ENCODE assay signal across 15 cellular contexts in genomic region chr10:125124907-125125306, GRCh38. TPM values are rescaled to one million over a fixed set of nuclear protein-coding genes. Genes with fewer than 3 reads are reported as not detected.
A peak's percentile ranks its signal among the peaks of the same experiment; 100 is the strongest.
DNase-seq lines count a peak whose midpoint lies in the region; ATAC-seq and TF ChIP-seq lines count a peak whose summit lies in the region.
"Had no signal": no experiment of that assay in that cellular context is flagged by ENCODE, and none has a peak within 500 bp of the region (broad histone marks: within the 10 kb centered on the region; RNA-seq: fewer than 3 reads in every experiment).

No MANE protein-coding gene starts in this region.

- in situ Hi-C loops in mammary epithelial cell (cut with MboI; ENCODE audit: low sequenced_read_pairs in 2 of 2): no loop called here

- no peak overlapping the region for H3K4me3 ChIP-seq in HCT116 (replicated peaks in 1 of 2; ENCODE audit: low read depth in 1 of 2, low read length in 2 of 2)
- H3K4me3 ChIP-seq in mammary epithelial cell (replicated peaks in 1 of 3; ENCODE audit: insufficient read depth in 1 of 3, low read depth in 2 of 3, low read length in 3 of 3): no peak overlapping the region
- peak overlapping the region; percentile 61 for H3K4me3 ChIP-seq in psoas muscle
- no peak overlapping the region for H3K4me3 ChIP-seq in CD8-positive, alpha-beta T cell (ENCODE audit: low read depth, low read length)

- H3K27ac Mint-ChIP-seq in CD8-positive, alpha-beta T cell: no peak overlapping the region
- H3K27ac Mint-ChIP-seq: activated CD8-positive, alpha-beta T cell treated with anti-CD3 and anti-CD28 coated beads, Interleukin-2, amount 10 ng/mL, durations not matched to agents 7 days and 5 days; activated T-helper 2 cell treated with anti-CD3 and anti-CD28 coated beads, Interferon-gamma antibody, Interleukin-2, Interleukin-4, amounts not matched to agents 10 μg/mL and 5 μg/mL and 100 μg/mL, durations not matched to agents 14 hours and 24 hours and 36 hours; naive thymus-derived CD4-positive, alpha-beta T cell had no signal

- H3K4me1 ChIP-seq in HCT116 (ENCODE audit: control insufficient read depth in 1 of 2, insufficient read depth in 2 of 2, low read length in 2 of 2): peaks cover 62 to 91% of the 10 kb centered on the region in 2 experiments
- peaks cover 82% of the 10 kb centered on the region for H3K4me1 ChIP-seq in mammary epithelial cell (ENCODE audit: insufficient read depth, low read length)
- peaks cover 95% of the 10 kb centered on the region for H3K4me1 ChIP-seq in psoas muscle
- no peaks in the 10 kb centered on the region for H3K4me1 ChIP-seq in CD8-positive, alpha-beta T cell (ENCODE audit: insufficient read depth, low read length)

- no peaks in the 10 kb centered on the region for H3K9me3 ChIP-seq in HCT116 (ENCODE audit: control insufficient read depth in 1 of 2, insufficient read depth in 1 of 2, low read depth in 1 of 2, low read length in 2 of 2)
- no peaks in the 10 kb centered on the region for H3K9me3 ChIP-seq in mammary epithelial cell (replicated peaks; ENCODE audit: insufficient read depth, low read length)
- H3K9me3 ChIP-seq in psoas muscle: no peaks in the 10 kb centered on the region
- no peaks in the 10 kb centered on the region for H3K9me3 ChIP-seq in CD8-positive, alpha-beta T cell (ENCODE audit: low read length)

- no peaks in the 10 kb centered on the region for H3K9me2 ChIP-seq in HCT116 (ENCODE audit: insufficient read depth)

- TF ChIP-seq RAD21 in HCT116 (IDR thresholded peaks at IDR 0.05; ENCODE audit: low read depth): no peak

- H3K4me2 ChIP-seq in HCT116 (ENCODE audit: low read length) (peak overlapping the region; percentile 77), mammary epithelial cell (ENCODE audit: insufficient read depth, low read depth, low read length) (no peak overlapping the region)

- TF ChIP-seq CTCF in HCT116 (IDR thresholded peaks at IDR 0.05 in 2 of 3, conservative IDR thresholded peaks at IDR 0.05 in 1 of 3; ENCODE audit: borderline replicate concordance in 1 of 3, insufficient read depth in 1 of 3, low read depth in 2 of 3, low read length in 2 of 3) (no peak), mammary epithelial cell (conservative IDR thresholded peaks at IDR 0.05 in 1 of 2, IDR thresholded peaks at IDR 0.05 in 1 of 2; ENCODE audit: extremely low read depth in 1 of 2, insufficient read depth in 1 of 2, low read depth in 1 of 2, low read length in 2 of 2) (no peak), psoas muscle (IDR thresholded peaks at IDR 0.05) (no peak)
- no peak for TF ChIP-seq CTCF in CD8-positive, alpha-beta T cell (IDR thresholded peaks at IDR 0.05)

- WGBS in mammary epithelial cell (ENCODE audit: low coverage, missing lambda C conversion rate): 73% methylated on average over 10 of the region's 10 CpGs
- whole genome bisulfite sequencing in psoas muscle, 3 donors: 17 to 31% (median 27%) methylated on average over 10 of the region's 10 CpGs

- H3K27ac ChIP-seq in HCT116 (ENCODE audit: low read depth, low read length): peak overlapping the region; percentile 80; the same call in 1 of the 2 replicates
- H3K27ac ChIP-seq in mammary epithelial cell (ENCODE audit: insufficient read depth, low read depth, low read length): peak overlapping the region; percentile 98
- H3K27ac ChIP-seq in psoas muscle: peak overlapping the region; percentile 98
- no peak overlapping the region for H3K27ac ChIP-seq in CD8-positive, alpha-beta T cell (ENCODE audit: low read depth, low read length)

- ATAC-seq in HCT116 (no peak), left ventricle myocardium superior (peak; percentile 23), psoas muscle (peak; percentile 21 to 64 (median 54))
- ATAC-seq in CD8-positive, alpha-beta T cell: no peak
- ATAC-seq: activated CD8-positive, alpha-beta T cell treated with anti-CD3 and anti-CD28 coated beads, Interleukin-2, amount 10 ng/mL, durations not matched to agents 7 days and 5 days; naive thymus-derived CD4-positive, alpha-beta T cell; sciatic nerve; stimulated activated naive CD8-positive, alpha-beta T cell treated with anti-CD3 and anti-CD28 coated beads, Interleukin-15, amount 100 ng/mL, for 72 hours had no signal

- no peaks in the 10 kb centered on the region for H3K36me3 Mint-ChIP-seq in CD8-positive, alpha-beta T cell
- H3K36me3 Mint-ChIP-seq: naive thymus-derived CD4-positive, alpha-beta T cell had no signal

- no peak overlapping the region for H3K4me3 Mint-ChIP-seq in CD8-positive, alpha-beta T cell
- H3K4me3 Mint-ChIP-seq: activated CD8-positive, alpha-beta T cell treated with anti-CD3 and anti-CD28 coated beads, Interleukin-2, amount 10 ng/mL, durations not matched to agents 7 days and 5 days; naive thymus-derived CD4-positive, alpha-beta T cell; stimulated activated naive CD8-positive, alpha-beta T cell treated with anti-CD3 and anti-CD28 coated beads, Interleukin-15, amount 100 ng/mL, for 72 hours had no signal

- intact Hi-C loops in HCT116 (cut with micrococcal nuclease): loop anchor here (5.0 kb wide), 1 partner anchor 63 kb away; no protein-coding TSS in a partner anchor
- intact Hi-C loops in mammary epithelial cell (cut with micrococcal nuclease): loop anchor here (2.0 kb wide), 1 partner anchor 22 kb away; no protein-coding TSS in a partner anchor
- intact Hi-C loops in left ventricle myocardium superior (cut with micrococcal nuclease): no loop called here
- intact Hi-C loops in psoas muscle (cut with DNase I): loop anchor here in 1 of 2 donors (5.0 kb wide), 1 partner anchor 32 kb away; no protein-coding TSS in a partner anchor
- intact Hi-C loops in CD8-positive, alpha-beta T cell (cut with DNase I, micrococcal nuclease): no loop called here

- H3K9me3 Mint-ChIP-seq in CD8-positive, alpha-beta T cell: no peaks in the 10 kb centered on the region
- H3K9me3 Mint-ChIP-seq: activated T-helper 2 cell treated with anti-CD3 and anti-CD28 coated beads, Interferon-gamma antibody, Interleukin-2, Interleukin-4, amounts not matched to agents 10 μg/mL and 5 μg/mL and 100 μg/mL, durations not matched to agents 14 hours and 24 hours and 36 hours; stimulated activated naive CD8-positive, alpha-beta T cell treated with anti-CD3 and anti-CD28 coated beads, Interleukin-15, amount 100 ng/mL, for 72 hours had no signal

- DNase-seq in HCT116 (ENCODE audit: low read depth, low spot score): no peak
- no peak for DNase-seq in mammary epithelial cell
- DNase-seq in left ventricle myocardium superior: no peak
- DNase-seq in psoas muscle: peak in 1 of 2 donors; percentile 71
- no peak for DNase-seq in DMS 273 treated with DMSO at 0.1 percent for 48 hours (lab: John Stamatoyannopoulos, UW)
- DNase-seq in activated gamma-delta T cell (lab: John Stamatoyannopoulos, UW): no peak
- no peak for DNase-seq in stimulated activated CD4-positive, alpha-beta T cell treated with anti-CD3 and anti-CD28 coated beads, Interleukin-4, amount 100 ng/mL, for 4 hours
- no peak for DNase-seq in CD8-positive, alpha-beta T cell
- DNase-seq: activated CD8-positive, alpha-beta T cell treated with anti-CD3 and anti-CD28 coated beads, Interleukin-2, amount 10 ng/mL, durations not matched to agents 7 days and 5 days; DMS53; naive thymus-derived CD4-positive, alpha-beta T cell; NCI-H1092 treated with DMSO at 0.1 percent for 48 hours; stimulated activated naive CD8-positive, alpha-beta T cell treated with anti-CD3 and anti-CD28 coated beads, Interleukin-15, amount 100 ng/mL, for 72 hours had no signal

- POLR2A ChIA-PET in HCT116 (lab: Charles Lee): interaction anchor here (1.7 kb wide), 1 partner anchor 36 kb away, joined by 4 read pairs; the partner anchor contains the start of gene CTBP2
- POLR2A ChIA-PET in CD8-positive, alpha-beta T cell (lab: Charles Lee): no interaction called here

- BruUV-seq in HCT116 (replicated peaks; lab: Mats Ljungman, UMichigan) (no TSS peak), mammary epithelial cell (replicated peaks; lab: Mats Ljungman, UMichigan) (no TSS peak)

- CTCF ChIA-PET in HCT116 (lab: Charles Lee): no interaction called here
- CTCF ChIA-PET in mammary epithelial cell (lab: Charles Lee; ENCODE audit: low non-redundant PET): no interaction called here
- CTCF ChIA-PET in CD8-positive, alpha-beta T cell (lab: Charles Lee): no interaction called here

- H3K4me1 Mint-ChIP-seq in CD8-positive, alpha-beta T cell (ENCODE audit: low read depth): no peaks in the 10 kb centered on the region
- H3K4me1 Mint-ChIP-seq: stimulated activated naive CD8-positive, alpha-beta T cell treated with anti-CD3 and anti-CD28 coated beads, Interleukin-15, amount 100 ng/mL, for 72 hours had no signal

- H3K27me3 ChIP-seq in HCT116 (ENCODE audit: insufficient read depth, low read length) (no peaks in the 10 kb centered on the region), mammary epithelial cell (ENCODE audit: insufficient read depth, low read length) (no peaks in the 10 kb centered on the region), psoas muscle (ENCODE audit: insufficient read depth in 3 of 3, low read length in 2 of 3) (no peaks in the 10 kb centered on the region)
- H3K27me3 ChIP-seq in CD8-positive, alpha-beta T cell (ENCODE audit: insufficient read depth, low read length): no peaks in the 10 kb centered on the region

- RAD21 ChIA-PET in HCT116 (lab: Charles Lee; ENCODE audit: low non-redundant PET in 1 of 2, low total read pairs in 2 of 2, uncharacterized antibody in 2 of 2, unreplicated experiment in 2 of 2): no interaction called here

- peaks cover 100% of the 10 kb centered on the region for H3K79me2 ChIP-seq in HCT116 (ENCODE audit: insufficient read depth, low read length)
- H3K79me2 ChIP-seq in mammary epithelial cell (ENCODE audit: insufficient read depth, low read length): peaks cover 92% of the 10 kb centered on the region

- peak overlapping the region; percentile 18 for H3K9ac ChIP-seq in HCT116 (ENCODE audit: low read length)
- H3K9ac ChIP-seq in mammary epithelial cell (ENCODE audit: insufficient read depth, low read length): peak overlapping the region; percentile 95

- no peak for TF ChIP-seq POLR2A in HCT116 (IDR thresholded peaks at IDR 0.05; ENCODE audit: borderline replicate concordance, extremely low read depth, insufficient read depth, insufficient read length)

- no peak overlapping the region for H2AFZ ChIP-seq in HCT116 (ENCODE audit: low read depth, low read length, poor library complexity, severe bottlenecking)
- H2AFZ ChIP-seq in mammary epithelial cell (ENCODE audit: low read depth, low read length): no peak overlapping the region

- H3K27me3 Mint-ChIP-seq in CD8-positive, alpha-beta T cell (ENCODE audit: low read depth): peaks cover 4% of the 10 kb centered on the region

- dilution Hi-C loops in mammary epithelial cell (cut with HindIII; ENCODE audit: low sequenced_read_pairs): loop anchor here (5.0 kb wide), 1 partner anchor 58 kb away; no protein-coding TSS in a partner anchor

- H4K20me1 ChIP-seq in HCT116 (ENCODE audit: insufficient read depth) (no peaks in the 10 kb centered on the region; the same call in 1 of the 2 replicates), mammary epithelial cell (ENCODE audit: insufficient read depth, low read length) (no peaks in the 10 kb centered on the region)

- H3K36me3 ChIP-seq in HCT116 (ENCODE audit: control insufficient read depth in 1 of 2, insufficient read depth in 2 of 2, low read length in 2 of 2) (0 out of 4 replicates have a peak, but pooled peaks cover 0 to 6% of the 10 kb centered on the region in 2 experiments), mammary epithelial cell (ENCODE audit: insufficient read depth, low read length) (no peaks in the 10 kb centered on the region), psoas muscle (ENCODE audit: insufficient read depth in 1 of 2, low read depth in 1 of 2) (peaks cover 0 to 6% of the 10 kb centered on the region in 2 donors)
- H3K36me3 ChIP-seq in CD8-positive, alpha-beta T cell (ENCODE audit: insufficient read depth, low read length): no peaks in the 10 kb centered on the region

RNA-seq across cellular contexts. Expression of gene CTBP2, which starts 35.5 kb away (rescaled TPM):
- total RNA-seq in HCT116 (2021; ENCODE audit: unreplicated experiment): 144 TPM
- 136 and 187 TPM in 2 replicates for polyA plus RNA-seq in HCT116 (2012)
- 100 to 1,000 TPM; 111 to 126 TPM for total RNA-seq in mammary epithelial cell
- 141 TPM for polyA plus RNA-seq in mammary epithelial cell
- polyA minus RNA-seq in mammary epithelial cell: 123 TPM
- 29.3 TPM for total RNA-seq in left ventricle myocardium superior
- total RNA-seq in psoas muscle: 10 to 100 TPM; 31.8 to 49.8 (median 33.8) TPM
- 10 to 100 TPM; 14.7 to 41.8 (median 15.2) TPM for polyA plus RNA-seq in psoas muscle
- under 1 TPM; 0.38 to 0.78 TPM for total RNA-seq in CD8-positive, alpha-beta T cell

Comparison
In these comparisons a context has a peak if more than half of its experiments do, and no peak if none do; other contexts are left out.
1. ATAC-seq: peak in left ventricle myocardium superior (single experiment) and psoas muscle (4 of 4); none in HCT116 (single experiment) and CD8-positive, alpha-beta T cell (single experiment).
2. RNA of gene CTBP2, which starts 35.5 kb away (total RNA-seq): 144 TPM in HCT116 (single experiment), 111 to 126 TPM in mammary epithelial cell, 31.8 to 49.8 TPM in psoas muscle and 29.3 TPM in left ventricle myocardium superior (single experiment); 0.38 to 0.78 TPM in CD8-positive, alpha-beta T cell; every median in the first group is over 10 times any median in the second.
3. intact Hi-C loops: an anchor here in HCT116 (5.0 kb wide) and mammary epithelial cell (2.0 kb wide); none called in left ventricle myocardium superior and CD8-positive, alpha-beta T cell.